Comparison of ENCODE assay signal across 2 cellular contexts in genomic region chr16:57626420-57627170, GRCh38.
TF ChIP-seq lines count a peak whose summit lies in the region.

No MANE protein-coding gene starts in this region.

TF ChIP-seq in A549, 52 proteins besides CTCF, POLR2A, EP300 and RAD21:
- no peak for TF ChIP-seq HOXB13 (CRISPR knock-in tag; IDR thresholded peaks at IDR 0.05; ENCODE audit: low read depth)
- no peak for TF ChIP-seq KDM5A (IDR thresholded peaks at IDR 0.05)
- TF ChIP-seq SMC3 (IDR thresholded peaks at IDR 0.05): no peak
- no peak for TF ChIP-seq RNF2 (IDR thresholded peaks at IDR 0.05; ENCODE audit: borderline replicate concordance, low read depth)
- no peak for TF ChIP-seq PHF8 (IDR thresholded peaks at IDR 0.05; ENCODE audit: borderline replicate concordance, low read depth)
- TF ChIP-seq, protein P1, sequence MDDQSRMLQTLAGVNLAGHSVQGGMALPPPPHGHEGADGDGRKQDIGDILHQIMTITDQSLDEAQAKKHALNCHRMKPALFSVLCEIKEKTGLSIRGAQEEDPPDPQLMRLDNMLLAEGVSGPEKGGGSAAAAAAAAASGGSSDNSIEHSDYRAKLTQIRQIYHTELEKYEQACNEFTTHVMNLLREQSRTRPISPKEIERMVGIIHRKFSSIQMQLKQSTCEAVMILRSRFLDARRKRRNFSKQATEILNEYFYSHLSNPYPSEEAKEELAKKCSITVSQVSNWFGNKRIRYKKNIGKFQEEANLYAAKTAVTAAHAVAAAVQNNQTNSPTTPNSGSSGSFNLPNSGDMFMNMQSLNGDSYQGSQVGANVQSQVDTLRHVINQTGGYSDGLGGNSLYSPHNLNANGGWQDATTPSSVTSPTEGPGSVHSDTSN (IDR thresholded peaks at IDR 0.05): no peak
- no peak for TF ChIP-seq EHF (CRISPR knock-in tag; IDR thresholded peaks at IDR 0.05)
- TF ChIP-seq BHLHE40 (IDR thresholded peaks at IDR 0.05; ENCODE audit: low read depth, low read length): no peak

TF ChIP-seq in GM23338, 12 proteins besides CTCF, POLR2A, EP300 and RAD21:
- no peak for TF ChIP-seq JUNB (IDR thresholded peaks at IDR 0.05; ENCODE audit: unreplicated experiment)
- TF ChIP-seq, protein P2, sequence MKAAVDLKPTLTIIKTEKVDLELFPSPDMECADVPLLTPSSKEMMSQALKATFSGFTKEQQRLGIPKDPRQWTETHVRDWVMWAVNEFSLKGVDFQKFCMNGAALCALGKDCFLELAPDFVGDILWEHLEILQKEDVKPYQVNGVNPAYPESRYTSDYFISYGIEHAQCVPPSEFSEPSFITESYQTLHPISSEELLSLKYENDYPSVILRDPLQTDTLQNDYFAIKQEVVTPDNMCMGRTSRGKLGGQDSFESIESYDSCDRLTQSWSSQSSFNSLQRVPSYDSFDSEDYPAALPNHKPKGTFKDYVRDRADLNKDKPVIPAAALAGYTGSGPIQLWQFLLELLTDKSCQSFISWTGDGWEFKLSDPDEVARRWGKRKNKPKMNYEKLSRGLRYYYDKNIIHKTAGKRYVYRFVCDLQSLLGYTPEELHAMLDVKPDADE (IDR thresholded peaks at IDR 0.05): no peak
- no peak for TF ChIP-seq POLR2AphosphoS5 (IDR thresholded peaks at IDR 0.05; ENCODE audit: low read depth)
- no peak for TF ChIP-seq REST (IDR thresholded peaks at IDR 0.05; ENCODE audit: unreplicated experiment)
- TF ChIP-seq STAT1 (IDR thresholded peaks at IDR 0.05; ENCODE audit: unreplicated experiment): no peak
- no peak for TF ChIP-seq ZNF331 (CRISPR knock-in tag; IDR thresholded peaks at IDR 0.05; ENCODE audit: low read depth)
- TF ChIP-seq NANOG (IDR thresholded peaks at IDR 0.05; ENCODE audit: borderline replicate concordance): no peak
- TF ChIP-seq EZH2 (IDR thresholded peaks at IDR 0.05; ENCODE audit: low read depth, unreplicated experiment): no peak
- TF ChIP-seq, protein P3, sequence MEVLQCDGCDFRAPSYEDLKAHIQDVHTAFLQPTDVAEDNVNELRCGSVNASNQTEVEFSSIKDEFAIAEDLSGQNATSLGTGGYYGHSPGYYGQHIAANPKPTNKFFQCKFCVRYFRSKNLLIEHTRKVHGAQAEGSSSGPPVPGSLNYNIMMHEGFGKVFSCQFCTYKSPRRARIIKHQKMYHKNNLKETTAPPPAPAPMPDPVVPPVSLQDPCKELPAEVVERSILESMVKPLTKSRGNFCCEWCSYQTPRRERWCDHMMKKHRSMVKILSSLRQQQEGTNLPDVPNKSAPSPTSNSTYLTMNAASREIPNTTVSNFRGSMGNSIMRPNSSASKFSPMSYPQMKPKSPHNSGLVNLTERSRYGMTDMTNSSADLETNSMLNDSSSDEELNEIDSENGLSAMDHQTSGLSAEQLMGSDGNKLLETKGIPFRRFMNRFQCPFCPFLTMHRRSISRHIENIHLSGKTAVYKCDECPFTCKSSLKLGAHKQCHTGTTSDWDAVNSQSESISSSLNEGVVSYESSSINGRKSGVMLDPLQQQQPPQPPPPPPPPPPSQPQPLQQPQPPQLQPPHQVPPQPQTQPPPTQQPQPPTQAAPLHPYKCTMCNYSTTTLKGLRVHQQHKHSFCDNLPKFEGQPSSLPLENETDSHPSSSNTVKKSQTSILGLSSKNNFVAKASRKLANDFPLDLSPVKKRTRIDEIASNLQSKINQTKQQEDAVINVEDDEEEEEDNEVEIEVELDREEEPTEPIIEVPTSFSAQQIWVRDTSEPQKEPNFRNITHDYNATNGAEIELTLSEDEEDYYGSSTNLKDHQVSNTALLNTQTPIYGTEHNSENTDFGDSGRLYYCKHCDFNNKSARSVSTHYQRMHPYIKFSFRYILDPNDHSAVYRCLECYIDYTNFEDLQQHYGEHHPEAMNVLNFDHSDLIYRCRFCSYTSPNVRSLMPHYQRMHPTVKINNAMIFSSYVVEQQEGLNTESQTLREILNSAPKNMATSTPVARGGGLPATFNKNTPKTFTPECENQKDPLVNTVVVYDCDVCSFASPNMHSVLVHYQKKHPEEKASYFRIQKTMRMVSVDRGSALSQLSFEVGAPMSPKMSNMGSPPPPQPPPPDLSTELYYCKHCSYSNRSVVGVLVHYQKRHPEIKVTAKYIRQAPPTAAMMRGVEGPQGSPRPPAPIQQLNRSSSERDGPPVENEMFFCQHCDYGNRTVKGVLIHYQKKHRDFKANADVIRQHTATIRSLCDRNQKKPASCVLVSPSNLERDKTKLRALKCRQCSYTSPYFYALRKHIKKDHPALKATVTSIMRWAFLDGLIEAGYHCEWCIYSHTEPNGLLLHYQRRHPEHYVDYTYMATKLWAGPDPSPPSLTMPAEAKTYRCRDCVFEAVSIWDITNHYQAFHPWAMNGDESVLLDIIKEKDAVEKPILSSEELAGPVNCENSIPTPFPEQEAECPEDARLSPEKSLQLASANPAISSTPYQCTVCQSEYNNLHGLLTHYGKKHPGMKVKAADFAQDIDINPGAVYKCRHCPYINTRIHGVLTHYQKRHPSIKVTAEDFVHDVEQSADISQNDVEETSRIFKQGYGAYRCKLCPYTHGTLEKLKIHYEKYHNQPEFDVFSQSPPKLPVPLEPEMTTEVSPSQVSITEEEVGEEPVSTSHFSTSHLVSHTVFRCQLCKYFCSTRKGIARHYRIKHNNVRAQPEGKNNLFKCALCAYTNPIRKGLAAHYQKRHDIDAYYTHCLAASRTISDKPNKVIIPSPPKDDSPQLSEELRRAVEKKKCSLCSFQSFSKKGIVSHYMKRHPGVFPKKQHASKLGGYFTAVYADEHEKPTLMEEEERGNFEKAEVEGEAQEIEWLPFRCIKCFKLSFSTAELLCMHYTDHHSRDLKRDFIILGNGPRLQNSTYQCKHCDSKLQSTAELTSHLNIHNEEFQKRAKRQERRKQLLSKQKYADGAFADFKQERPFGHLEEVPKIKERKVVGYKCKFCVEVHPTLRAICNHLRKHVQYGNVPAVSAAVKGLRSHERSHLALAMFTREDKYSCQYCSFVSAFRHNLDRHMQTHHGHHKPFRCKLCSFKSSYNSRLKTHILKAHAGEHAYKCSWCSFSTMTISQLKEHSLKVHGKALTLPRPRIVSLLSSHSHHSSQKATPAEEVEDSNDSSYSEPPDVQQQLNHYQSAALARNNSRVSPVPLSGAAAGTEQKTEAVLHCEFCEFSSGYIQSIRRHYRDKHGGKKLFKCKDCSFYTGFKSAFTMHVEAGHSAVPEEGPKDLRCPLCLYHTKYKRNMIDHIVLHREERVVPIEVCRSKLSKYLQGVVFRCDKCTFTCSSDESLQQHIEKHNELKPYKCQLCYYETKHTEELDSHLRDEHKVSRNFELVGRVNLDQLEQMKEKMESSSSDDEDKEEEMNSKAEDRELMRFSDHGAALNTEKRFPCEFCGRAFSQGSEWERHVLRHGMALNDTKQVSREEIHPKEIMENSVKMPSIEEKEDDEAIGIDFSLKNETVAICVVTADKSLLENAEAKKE (CRISPR knock-in tag; IDR thresholded peaks at IDR 0.05): no peak
- TF ChIP-seq CREB1 (CRISPR knock-in tag; IDR thresholded peaks at IDR 0.05; ENCODE audit: low read depth): no peak
- TF ChIP-seq EZH2phosphoT487 (IDR thresholded peaks at IDR 0.05; ENCODE audit: unreplicated experiment): no peak
- no peak for TF ChIP-seq ZNF114 (CRISPR knock-in tag; IDR thresholded peaks at IDR 0.05)
